1 cellular context compared by ENCODE assay signal in the genomic region with DNA sequence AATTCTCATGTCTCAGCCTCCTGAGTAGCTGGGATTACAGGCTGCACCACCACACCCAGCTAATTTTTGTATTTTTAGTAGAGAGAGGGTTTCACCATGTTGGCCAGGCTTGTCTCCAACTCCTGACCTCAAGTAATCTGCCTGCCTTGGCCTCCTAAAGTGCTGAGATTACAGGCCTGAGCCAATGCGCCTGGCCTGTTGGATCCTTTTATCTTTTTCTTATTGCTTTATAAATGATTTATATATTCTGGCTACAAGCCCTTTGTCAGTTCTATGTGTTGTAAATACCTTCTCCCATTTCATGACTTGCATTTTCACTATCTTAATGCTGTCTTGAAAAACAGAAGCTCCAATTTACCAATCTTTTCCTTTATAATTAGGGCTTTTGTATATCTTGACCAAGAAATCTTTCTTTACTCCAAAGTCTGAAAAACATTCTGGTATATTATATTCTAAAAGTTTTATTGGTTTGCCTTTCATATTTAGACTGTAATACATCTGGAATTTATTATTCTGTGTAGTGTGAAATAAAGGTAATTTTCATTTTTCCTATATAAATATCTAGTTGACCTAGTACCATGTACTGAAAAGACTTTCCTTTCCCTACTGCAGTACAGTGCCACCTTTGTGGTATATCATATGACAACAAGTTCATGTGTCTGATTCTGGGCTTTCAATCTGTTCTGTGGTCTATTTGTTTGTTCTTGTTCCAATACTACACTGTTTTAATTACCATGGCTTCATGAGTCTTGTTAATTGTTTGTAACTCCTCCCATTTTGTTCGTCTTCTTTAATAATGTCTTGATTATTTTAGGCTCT.
TF ChIP-seq lines count a peak whose summit lies in the region.

No MANE protein-coding gene starts in this region.

TF ChIP-seq in WTC11, 78 proteins besides CTCF, POLR2A, EP300 and RAD21 (continued from another document):
- TF ChIP-seq, protein P1, sequence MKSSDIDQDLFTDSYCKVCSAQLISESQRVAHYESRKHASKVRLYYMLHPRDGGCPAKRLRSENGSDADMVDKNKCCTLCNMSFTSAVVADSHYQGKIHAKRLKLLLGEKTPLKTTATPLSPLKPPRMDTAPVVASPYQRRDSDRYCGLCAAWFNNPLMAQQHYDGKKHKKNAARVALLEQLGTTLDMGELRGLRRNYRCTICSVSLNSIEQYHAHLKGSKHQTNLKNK (CRISPR knock-in tag; IDR thresholded peaks at IDR 0.05): no peak
- TF ChIP-seq, protein P2, sequence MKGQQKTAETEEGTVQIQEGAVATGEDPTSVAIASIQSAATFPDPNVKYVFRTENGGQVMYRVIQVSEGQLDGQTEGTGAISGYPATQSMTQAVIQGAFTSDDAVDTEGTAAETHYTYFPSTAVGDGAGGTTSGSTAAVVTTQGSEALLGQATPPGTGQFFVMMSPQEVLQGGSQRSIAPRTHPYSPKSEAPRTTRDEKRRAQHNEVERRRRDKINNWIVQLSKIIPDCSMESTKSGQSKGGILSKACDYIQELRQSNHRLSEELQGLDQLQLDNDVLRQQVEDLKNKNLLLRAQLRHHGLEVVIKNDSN (CRISPR knock-in tag; IDR thresholded peaks at IDR 0.05): no peak
- TF ChIP-seq SP1 (CRISPR knock-in tag; conservative IDR thresholded peaks at IDR 0.05): no peak
- no peak for TF ChIP-seq ZNF138 (CRISPR knock-in tag; conservative IDR thresholded peaks at IDR 0.05)
- no peak for TF ChIP-seq JUN (CRISPR knock-in tag; IDR thresholded peaks at IDR 0.05)
- no peak for TF ChIP-seq ATF1 (CRISPR knock-in tag; IDR thresholded peaks at IDR 0.05)
- no peak for TF ChIP-seq ZNF512 (CRISPR knock-in tag; IDR thresholded peaks at IDR 0.05; ENCODE audit: borderline replicate concordance)
- TF ChIP-seq, protein P3, sequence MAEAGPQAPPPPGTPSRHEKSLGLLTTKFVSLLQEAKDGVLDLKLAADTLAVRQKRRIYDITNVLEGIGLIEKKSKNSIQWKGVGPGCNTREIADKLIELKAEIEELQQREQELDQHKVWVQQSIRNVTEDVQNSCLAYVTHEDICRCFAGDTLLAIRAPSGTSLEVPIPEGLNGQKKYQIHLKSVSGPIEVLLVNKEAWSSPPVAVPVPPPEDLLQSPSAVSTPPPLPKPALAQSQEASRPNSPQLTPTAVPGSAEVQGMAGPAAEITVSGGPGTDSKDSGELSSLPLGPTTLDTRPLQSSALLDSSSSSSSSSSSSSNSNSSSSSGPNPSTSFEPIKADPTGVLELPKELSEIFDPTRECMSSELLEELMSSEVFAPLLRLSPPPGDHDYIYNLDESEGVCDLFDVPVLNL (CRISPR knock-in tag; IDR thresholded peaks at IDR 0.05; ENCODE audit: borderline replicate concordance, low read depth): no peak
- no peak for TF ChIP-seq E2F1 (CRISPR knock-in tag; IDR thresholded peaks at IDR 0.05)
- no peak for TF ChIP-seq FOXJ3 (CRISPR knock-in tag; IDR thresholded peaks at IDR 0.05; ENCODE audit: borderline replicate concordance)
- TF ChIP-seq ZNF423 (CRISPR knock-in tag; IDR thresholded peaks at IDR 0.05): no peak
- TF ChIP-seq, protein P4, sequence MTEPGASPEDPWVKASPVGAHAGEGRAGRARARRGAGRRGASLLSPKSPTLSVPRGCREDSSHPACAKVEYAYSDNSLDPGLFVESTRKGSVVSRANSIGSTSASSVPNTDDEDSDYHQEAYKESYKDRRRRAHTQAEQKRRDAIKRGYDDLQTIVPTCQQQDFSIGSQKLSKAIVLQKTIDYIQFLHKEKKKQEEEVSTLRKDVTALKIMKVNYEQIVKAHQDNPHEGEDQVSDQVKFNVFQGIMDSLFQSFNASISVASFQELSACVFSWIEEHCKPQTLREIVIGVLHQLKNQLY (CRISPR knock-in tag; IDR thresholded peaks at IDR 0.05): no peak
- no peak for TF ChIP-seq RELA (CRISPR knock-in tag; IDR thresholded peaks at IDR 0.05; ENCODE audit: borderline replicate concordance)
- TF ChIP-seq ELF4 (CRISPR knock-in tag; IDR thresholded peaks at IDR 0.05; ENCODE audit: low read depth): no peak
- no peak for TF ChIP-seq GABPB1 (CRISPR knock-in tag; IDR thresholded peaks at IDR 0.05)
